Comparison of ENCODE assay signal across 1 cellular context in genomic region chr1:227299688-227300087, GRCh38.
TF ChIP-seq lines count a peak whose summit lies in the region.

No MANE protein-coding gene starts in this region.

TF ChIP-seq in K562, 482 proteins besides CTCF, POLR2A, EP300 and RAD21 (continued from another document and continues in another):
- TF ChIP-seq, protein P1, sequence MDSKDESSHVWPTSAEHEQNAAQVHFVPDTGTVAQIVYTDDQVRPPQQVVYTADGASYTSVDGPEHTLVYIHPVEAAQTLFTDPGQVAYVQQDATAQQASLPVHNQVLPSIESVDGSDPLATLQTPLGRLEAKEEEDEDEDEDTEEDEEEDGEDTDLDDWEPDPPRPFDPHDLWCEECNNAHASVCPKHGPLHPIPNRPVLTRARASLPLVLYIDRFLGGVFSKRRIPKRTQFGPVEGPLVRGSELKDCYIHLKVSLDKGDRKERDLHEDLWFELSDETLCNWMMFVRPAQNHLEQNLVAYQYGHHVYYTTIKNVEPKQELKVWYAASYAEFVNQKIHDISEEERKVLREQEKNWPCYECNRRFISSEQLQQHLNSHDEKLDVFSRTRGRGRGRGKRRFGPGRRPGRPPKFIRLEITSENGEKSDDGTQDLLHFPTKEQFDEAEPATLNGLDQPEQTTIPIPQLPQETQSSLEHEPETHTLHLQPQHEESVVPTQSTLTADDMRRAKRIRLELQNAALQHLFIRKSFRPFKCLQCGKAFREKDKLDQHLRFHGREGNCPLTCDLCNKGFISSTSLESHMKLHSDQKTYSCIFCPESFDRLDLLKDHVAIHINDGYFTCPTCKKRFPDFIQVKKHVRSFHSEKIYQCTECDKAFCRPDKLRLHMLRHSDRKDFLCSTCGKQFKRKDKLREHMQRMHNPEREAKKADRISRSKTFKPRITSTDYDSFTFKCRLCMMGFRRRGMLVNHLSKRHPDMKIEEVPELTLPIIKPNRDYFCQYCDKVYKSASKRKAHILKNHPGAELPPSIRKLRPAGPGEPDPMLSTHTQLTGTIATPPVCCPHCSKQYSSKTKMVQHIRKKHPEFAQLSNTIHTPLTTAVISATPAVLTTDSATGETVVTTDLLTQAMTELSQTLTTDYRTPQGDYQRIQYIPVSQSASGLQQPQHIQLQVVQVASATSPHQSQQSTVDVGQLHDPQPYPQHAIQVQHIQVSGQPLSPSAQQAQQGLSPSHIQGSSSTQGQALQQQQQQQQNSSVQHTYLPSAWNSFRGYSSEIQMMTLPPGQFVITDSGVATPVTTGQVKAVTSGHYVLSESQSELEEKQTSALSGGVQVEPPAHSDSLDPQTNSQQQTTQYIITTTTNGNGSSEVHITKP (IDR thresholded peaks at IDR 0.05; ENCODE audit: partially characterized antibody): no peak
- TF ChIP-seq LCOR (CRISPR knock-in tag; IDR thresholded peaks at IDR 0.05): no peak
- no peak for TF ChIP-seq NUFIP1 (IDR thresholded peaks at IDR 0.05; ENCODE audit: partially characterized antibody)
- TF ChIP-seq CBX2 (IDR thresholded peaks at IDR 0.05; ENCODE audit: insufficient read depth, low read length, poor library complexity, severe bottlenecking): no peak
- TF ChIP-seq ZNF197 (CRISPR knock-in tag; IDR thresholded peaks at IDR 0.05; ENCODE audit: low read depth): no peak
- no peak for TF ChIP-seq ZNF140 (CRISPR knock-in tag; IDR thresholded peaks at IDR 0.05)
- no peak for TF ChIP-seq E2F4 (CRISPR knock-in tag; IDR thresholded peaks at IDR 0.05; ENCODE audit: low read depth)
- TF ChIP-seq, protein P2, sequence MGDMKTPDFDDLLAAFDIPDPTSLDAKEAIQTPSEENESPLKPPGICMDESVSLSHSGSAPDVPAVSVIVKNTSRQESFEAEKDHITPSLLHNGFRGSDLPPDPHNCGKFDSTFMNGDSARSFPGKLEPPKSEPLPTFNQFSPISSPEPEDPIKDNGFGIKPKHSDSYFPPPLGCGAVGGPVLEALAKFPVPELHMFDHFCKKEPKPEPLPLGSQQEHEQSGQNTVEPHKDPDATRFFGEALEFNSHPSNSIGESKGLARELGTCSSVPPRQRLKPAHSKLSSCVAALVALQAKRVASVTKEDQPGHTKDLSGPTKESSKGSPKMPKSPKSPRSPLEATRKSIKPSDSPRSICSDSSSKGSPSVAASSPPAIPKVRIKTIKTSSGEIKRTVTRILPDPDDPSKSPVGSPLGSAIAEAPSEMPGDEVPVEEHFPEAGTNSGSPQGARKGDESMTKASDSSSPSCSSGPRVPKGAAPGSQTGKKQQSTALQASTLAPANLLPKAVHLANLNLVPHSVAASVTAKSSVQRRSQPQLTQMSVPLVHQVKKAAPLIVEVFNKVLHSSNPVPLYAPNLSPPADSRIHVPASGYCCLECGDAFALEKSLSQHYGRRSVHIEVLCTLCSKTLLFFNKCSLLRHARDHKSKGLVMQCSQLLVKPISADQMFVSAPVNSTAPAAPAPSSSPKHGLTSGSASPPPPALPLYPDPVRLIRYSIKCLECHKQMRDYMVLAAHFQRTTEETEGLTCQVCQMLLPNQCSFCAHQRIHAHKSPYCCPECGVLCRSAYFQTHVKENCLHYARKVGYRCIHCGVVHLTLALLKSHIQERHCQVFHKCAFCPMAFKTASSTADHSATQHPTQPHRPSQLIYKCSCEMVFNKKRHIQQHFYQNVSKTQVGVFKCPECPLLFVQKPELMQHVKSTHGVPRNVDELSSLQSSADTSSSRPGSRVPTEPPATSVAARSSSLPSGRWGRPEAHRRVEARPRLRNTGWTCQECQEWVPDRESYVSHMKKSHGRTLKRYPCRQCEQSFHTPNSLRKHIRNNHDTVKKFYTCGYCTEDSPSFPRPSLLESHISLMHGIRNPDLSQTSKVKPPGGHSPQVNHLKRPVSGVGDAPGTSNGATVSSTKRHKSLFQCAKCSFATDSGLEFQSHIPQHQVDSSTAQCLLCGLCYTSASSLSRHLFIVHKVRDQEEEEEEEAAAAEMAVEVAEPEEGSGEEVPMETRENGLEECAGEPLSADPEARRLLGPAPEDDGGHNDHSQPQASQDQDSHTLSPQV (IDR thresholded peaks at IDR 0.05): no peak
- TF ChIP-seq ATF1 (CRISPR knock-in tag; IDR thresholded peaks at IDR 0.05): no peak
- 0 out of 2 replicates have a peak, but pooled peaks have one; percentile 21 for TF ChIP-seq ATF1 (tag; IDR thresholded peaks at IDR 0.05)
- TF ChIP-seq, protein P3, sequence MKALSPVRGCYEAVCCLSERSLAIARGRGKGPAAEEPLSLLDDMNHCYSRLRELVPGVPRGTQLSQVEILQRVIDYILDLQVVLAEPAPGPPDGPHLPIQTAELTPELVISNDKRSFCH (CRISPR knock-in tag; IDR thresholded peaks at IDR 0.05): no peak
- TF ChIP-seq, protein P3 (tag; IDR thresholded peaks at IDR 0.05): no peak
- TF ChIP-seq CBFA2T3 (IDR thresholded peaks at IDR 0.05): no peak
- no peak for TF ChIP-seq HIVEP1 (CRISPR knock-in tag; IDR thresholded peaks at IDR 0.05)
- TF ChIP-seq, protein P4, sequence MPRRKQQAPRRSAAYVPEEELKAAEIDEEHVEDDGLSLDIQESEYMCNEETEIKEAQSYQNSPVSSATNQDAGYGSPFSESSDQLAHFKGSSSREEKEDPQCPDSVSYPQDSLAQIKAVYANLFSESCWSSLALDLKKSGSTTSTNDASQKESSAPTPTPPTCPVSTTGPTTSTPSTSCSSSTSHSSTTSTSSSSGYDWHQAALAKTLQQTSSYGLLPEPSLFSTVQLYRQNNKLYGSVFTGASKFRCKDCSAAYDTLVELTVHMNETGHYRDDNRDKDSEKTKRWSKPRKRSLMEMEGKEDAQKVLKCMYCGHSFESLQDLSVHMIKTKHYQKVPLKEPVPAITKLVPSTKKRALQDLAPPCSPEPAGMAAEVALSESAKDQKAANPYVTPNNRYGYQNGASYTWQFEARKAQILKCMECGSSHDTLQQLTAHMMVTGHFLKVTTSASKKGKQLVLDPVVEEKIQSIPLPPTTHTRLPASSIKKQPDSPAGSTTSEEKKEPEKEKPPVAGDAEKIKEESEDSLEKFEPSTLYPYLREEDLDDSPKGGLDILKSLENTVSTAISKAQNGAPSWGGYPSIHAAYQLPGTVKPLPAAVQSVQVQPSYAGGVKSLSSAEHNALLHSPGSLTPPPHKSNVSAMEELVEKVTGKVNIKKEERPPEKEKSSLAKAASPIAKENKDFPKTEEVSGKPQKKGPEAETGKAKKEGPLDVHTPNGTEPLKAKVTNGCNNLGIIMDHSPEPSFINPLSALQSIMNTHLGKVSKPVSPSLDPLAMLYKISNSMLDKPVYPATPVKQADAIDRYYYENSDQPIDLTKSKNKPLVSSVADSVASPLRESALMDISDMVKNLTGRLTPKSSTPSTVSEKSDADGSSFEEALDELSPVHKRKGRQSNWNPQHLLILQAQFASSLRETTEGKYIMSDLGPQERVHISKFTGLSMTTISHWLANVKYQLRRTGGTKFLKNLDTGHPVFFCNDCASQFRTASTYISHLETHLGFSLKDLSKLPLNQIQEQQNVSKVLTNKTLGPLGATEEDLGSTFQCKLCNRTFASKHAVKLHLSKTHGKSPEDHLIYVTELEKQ (CRISPR knock-in tag; IDR thresholded peaks at IDR 0.05): no peak
- 0 out of 4 replicates have a peak, but pooled peaks of 1 of the 2 experiments have one; percentile 52 for TF ChIP-seq FOXA3 (CRISPR knock-in tag; conservative IDR thresholded peaks at IDR 0.05 in 1 of 2, IDR thresholded peaks at IDR 0.05 in 1 of 2)
- TF ChIP-seq NCOA2 (IDR thresholded peaks at IDR 0.05; ENCODE audit: partially characterized antibody in 2 of 2): peak in 1 of 2 experiments; percentile 2
- no peak for TF ChIP-seq ZNF551 (CRISPR knock-in tag; IDR thresholded peaks at IDR 0.05)
- no peak for TF ChIP-seq FOSL1 (tag; conservative IDR thresholded peaks at IDR 0.05)
- no peak for TF ChIP-seq ETV6 (IDR thresholded peaks at IDR 0.05; ENCODE audit: borderline replicate concordance in 1 of 2, low read depth in 2 of 2, low read length in 1 of 2)
- TF ChIP-seq ETV6 (CRISPR knock-in tag; IDR thresholded peaks at IDR 0.05; ENCODE audit: borderline replicate concordance): no peak
- TF ChIP-seq ATF6 (CRISPR knock-in tag; IDR thresholded peaks at IDR 0.05): no peak
- TF ChIP-seq TGIF2 (CRISPR knock-in tag; IDR thresholded peaks at IDR 0.05): no peak
- no peak for TF ChIP-seq EWSR1 (IDR thresholded peaks at IDR 0.05; ENCODE audit: borderline replicate concordance, low read depth, partially characterized antibody)
- TF ChIP-seq SRSF1 (IDR thresholded peaks at IDR 0.05; ENCODE audit: low read depth, low read length): no peak
- no peak for TF ChIP-seq NFRKB (IDR thresholded peaks at IDR 0.05; ENCODE audit: low read depth)
- TF ChIP-seq MECOM (CRISPR knock-in tag; IDR thresholded peaks at IDR 0.05): no peak
- TF ChIP-seq ZNF830 (CRISPR knock-in tag; IDR thresholded peaks at IDR 0.05): no peak
- no peak for TF ChIP-seq FOXM1 (IDR thresholded peaks at IDR 0.05; ENCODE audit: low read depth)
- TF ChIP-seq FOXM1 (CRISPR knock-in tag; IDR thresholded peaks at IDR 0.05; ENCODE audit: low read depth): no peak
- TF ChIP-seq ZNF41 (CRISPR knock-in tag; conservative IDR thresholded peaks at IDR 0.05): no peak
- peak; percentile 34; the same call in 1 of the 2 replicates for TF ChIP-seq JUND (IDR thresholded peaks at IDR 0.05; ENCODE audit: borderline replicate concordance, low read depth, low read length)
- TF ChIP-seq JUND (tag; IDR thresholded peaks at IDR 0.05; ENCODE audit: borderline replicate concordance, low read depth, low read length): no peak
- 0 out of 2 replicates have a peak, but pooled peaks have one; percentile 64 for TF ChIP-seq MBD1 (CRISPR knock-in tag; IDR thresholded peaks at IDR 0.05)
- no peak for TF ChIP-seq MBD2 (IDR thresholded peaks at IDR 0.05; ENCODE audit: borderline replicate concordance, low read depth)
- 0 out of 2 replicates have a peak, but pooled peaks have one; percentile 8 for TF ChIP-seq MAFG (tag; conservative IDR thresholded peaks at IDR 0.05)
- TF ChIP-seq RNF219 (CRISPR knock-in tag; IDR thresholded peaks at IDR 0.05): no peak
- TF ChIP-seq ZNF316 (IDR thresholded peaks at IDR 0.05): peak; percentile 55; the same call in 1 of the 2 replicates
- TF ChIP-seq ZNF511 (CRISPR knock-in tag; IDR thresholded peaks at IDR 0.05): no peak
- TF ChIP-seq TAL1 (IDR thresholded peaks at IDR 0.05): no peak
- no peak for TF ChIP-seq NR2C1 (IDR thresholded peaks at IDR 0.05)
- no peak for TF ChIP-seq NR2C1 (tag; IDR thresholded peaks at IDR 0.05)
- TF ChIP-seq ZKSCAN3 (CRISPR knock-in tag; IDR thresholded peaks at IDR 0.05): no peak
- TF ChIP-seq TCFL5 (CRISPR knock-in tag; conservative IDR thresholded peaks at IDR 0.05): no peak
- TF ChIP-seq ELF1 (tag; IDR thresholded peaks at IDR 0.05): no peak
- no peak for TF ChIP-seq ZNF224 (CRISPR knock-in tag; IDR thresholded peaks at IDR 0.05)
- TF ChIP-seq CREB1 (IDR thresholded peaks at IDR 0.05): no peak
- TF ChIP-seq CREB1 (CRISPR knock-in tag; IDR thresholded peaks at IDR 0.05): no peak
- no peak for TF ChIP-seq CEBPG (CRISPR knock-in tag; IDR thresholded peaks at IDR 0.05)
- TF ChIP-seq CEBPG (tag; conservative IDR thresholded peaks at IDR 0.05 in 1 of 2, IDR thresholded peaks at IDR 0.05 in 1 of 2): 0 out of 4 replicates have a peak, but pooled peaks of 1 of the 2 experiments have one; percentile 26
